In genomic region chr16:29146266-29146665, GRCh38 we compare ENCODE assay signal across 11 cellular contexts.
"Had no signal": no experiment of that assay in that cellular context is flagged by ENCODE, and none has a peak within 500 bp of the region (broad histone marks: within the 10 kb centered on the region; RNA-seq: fewer than 3 reads in every experiment).

No MANE protein-coding gene starts in this region.

- H3K36me3 ChIP-seq: breast epithelium, neural progenitor cell, right atrium auricular region, transverse colon had no signal

- H3K36me3 Mint-ChIP-seq: neural progenitor cell had no signal

- H3K27ac Mint-ChIP-seq: neural progenitor cell had no signal

- H3K9me3 ChIP-seq: breast epithelium, right atrium auricular region, transverse colon had no signal

- H3K4me1 ChIP-seq: breast epithelium, foreskin keratinocyte, neural progenitor cell, right atrium auricular region, transverse colon had no signal

- H3K4me3 Mint-ChIP-seq: activated naive CD8-positive, alpha-beta T cell treated with anti-CD3 and anti-CD28 coated beads, Interleukin-2, amount 10 ng/mL, durations not matched to agents 7 days and 5 days; neural progenitor cell; stimulated activated naive B cell treated with anti-CD40 and anti-IgM and Interleukin-4, amounts not matched to agents 10 μg/mL and 1 μg/mL and 100 μg/mL, for 72 hours had no signal

- H3K27me3 Mint-ChIP-seq: activated naive CD8-positive, alpha-beta T cell treated with anti-CD3 and anti-CD28 coated beads, Interleukin-2, amount 10 ng/mL, durations not matched to agents 7 days and 5 days; stimulated activated naive B cell treated with anti-CD40 and anti-IgM and Interleukin-4, amounts not matched to agents 10 μg/mL and 1 μg/mL and 100 μg/mL, for 72 hours had no signal

- ATAC-seq: foreskin keratinocyte; stimulated activated naive B cell treated with anti-CD40 and anti-IgM and Interleukin-4, amounts not matched to agents 10 μg/mL and 1 μg/mL and 100 μg/mL, for 72 hours had no signal

- H3K27me3 ChIP-seq: breast epithelium, foreskin keratinocyte, neural progenitor cell, right atrium auricular region, transverse colon had no signal

- DNase-seq: activated naive CD8-positive, alpha-beta T cell treated with anti-CD3 and anti-CD28 coated beads, Interleukin-2, amount 10 ng/mL, durations not matched to agents 7 days and 5 days; anterior cingulate cortex; mesendoderm; stimulated activated CD4-positive, alpha-beta T cell treated with anti-CD3 and anti-CD28 coated beads, Interleukin-1b, Interleukin-23, amount 100 ng/mL, for 48 hours; stimulated activated naive B cell treated with anti-CD40 and anti-IgM and Interleukin-4, amounts not matched to agents 10 μg/mL and 1 μg/mL and 100 μg/mL, for 72 hours; transverse colon had no signal

- H3K4me3 ChIP-seq: breast epithelium, neural progenitor cell, right atrium auricular region, SK-N-MC, transverse colon had no signal

- H3K27ac ChIP-seq: breast epithelium, foreskin keratinocyte, neural progenitor cell, right atrium auricular region, SK-N-MC, transverse colon had no signal

- H3K9me3 Mint-ChIP-seq: activated naive CD8-positive, alpha-beta T cell treated with anti-CD3 and anti-CD28 coated beads, Interleukin-2, amount 10 ng/mL, durations not matched to agents 7 days and 5 days; stimulated activated naive B cell treated with anti-CD40 and anti-IgM and Interleukin-4, amounts not matched to agents 10 μg/mL and 1 μg/mL and 100 μg/mL, for 72 hours had no signal
